ENCODE assay signal across 8 cellular contexts in the genomic region with DNA sequence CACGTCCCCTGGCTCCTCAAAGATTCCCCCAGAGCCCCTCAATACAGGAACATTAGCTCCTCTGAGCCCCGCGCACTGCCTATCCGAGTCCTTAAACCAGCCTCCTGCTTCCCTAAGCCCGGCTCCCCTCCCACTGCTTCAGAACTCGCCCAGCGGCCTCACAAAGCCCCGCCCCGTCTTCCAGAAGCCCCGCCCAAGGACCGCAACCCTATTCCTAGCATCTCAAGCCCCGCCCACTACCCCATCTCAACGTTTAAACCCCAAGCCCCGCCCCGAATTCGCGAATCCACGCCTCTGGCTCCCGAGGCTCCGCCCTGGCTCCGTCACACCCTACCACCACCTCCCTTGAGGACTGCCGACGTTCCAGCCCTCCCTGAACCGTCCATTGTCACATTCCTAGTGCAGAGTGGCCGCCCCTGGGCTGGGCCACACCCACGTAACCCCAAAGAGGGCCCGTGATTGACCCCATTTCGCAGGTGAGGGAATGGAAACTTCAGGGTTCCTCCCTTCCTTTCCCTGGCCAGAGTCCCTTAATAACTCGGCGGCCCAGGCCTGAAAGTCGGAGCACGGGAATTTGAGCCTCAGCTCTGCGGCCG. TPM values are rescaled to one million over a fixed set of nuclear protein-coding genes. Genes with fewer than 3 reads are reported as not detected.
DNase-seq lines count a peak whose midpoint lies in the region; ATAC-seq and TF ChIP-seq lines count a peak whose summit lies in the region.

No MANE protein-coding gene starts in this region.

- peak overlapping the region; percentile 94 to 95 for H3K27ac ChIP-seq in esophagus (ENCODE audit: low read depth in 2 of 2, low read length in 1 of 2)

- WGBS in esophagus, 2 donors = 3 to 4% methylated on average over 33 to 34 of the region's 34 CpGs

- ATAC-seq in GM21619 (IDR thresholded peaks at IDR 0.05; ENCODE audit: unreplicated experiment) = peak; percentile 50
- peak; percentile 67 to 70 for ATAC-seq in activated T-cell treated with anti-CD3 and anti-CD28 coated beads, Interleukin-2, amount 50 U/mL, for 4 hours

- H3K9me3 ChIP-seq in esophagus (ENCODE audit: control insufficient read depth in 2 of 2, insufficient read depth in 1 of 2, low read depth in 1 of 2, low read length in 1 of 2) = no peaks in the 10 kb centered on the region
- no peaks in the 10 kb centered on the region for H3K9me3 ChIP-seq in mucosa of stomach (ENCODE audit: control insufficient read depth, low read length)

- H3K36me3 ChIP-seq in esophagus (ENCODE audit: control insufficient read depth in 2 of 2, insufficient read depth in 2 of 2, low read length in 1 of 2) (no peaks in the 10 kb centered on the region), mucosa of stomach (ENCODE audit: control insufficient read depth, insufficient read depth, low read length) (no peaks in the 10 kb centered on the region)

- no peak for TF ChIP-seq RAD21 in Ishikawa (IDR thresholded peaks at IDR 0.05; ENCODE audit: low read depth)

- H3K27me3 Mint-ChIP-seq in activated T-cell treated with anti-CD3 and anti-CD28 coated beads, Interleukin-2, amount 50 U/mL, for 4 hours (ENCODE audit: low read depth) = no peaks in the 10 kb centered on the region

- peak overlapping the region; percentile 65 to 94 for H3K4me3 ChIP-seq in esophagus (ENCODE audit: low read depth in 1 of 2, low read length in 2 of 2)
- H3K4me3 ChIP-seq in mucosa of stomach (ENCODE audit: low read length) = peak overlapping the region; percentile 23

- no peaks in the 10 kb centered on the region for H3K36me3 Mint-ChIP-seq in activated T-cell treated with anti-CD3 and anti-CD28 coated beads, Interleukin-2, amount 50 U/mL, for 4 hours (ENCODE audit: insufficient read depth)

- peak overlapping the region; percentile 89 for H3K4me3 Mint-ChIP-seq in activated T-cell treated with anti-CD3 and anti-CD28 coated beads, Interleukin-2, amount 50 U/mL, for 4 hours

- no peaks in the 10 kb centered on the region for H3K9me3 Mint-ChIP-seq in activated T-cell treated with anti-CD3 and anti-CD28 coated beads, Interleukin-2, amount 50 U/mL, for 4 hours

- peak; percentile 28; the same call in 1 of the 2 replicates for TF ChIP-seq EP300 in Ishikawa (IDR thresholded peaks at IDR 0.05; ENCODE audit: borderline replicate concordance)

- H3K9ac ChIP-seq in mucosa of stomach (ENCODE audit: low read length) = peak overlapping the region; percentile 65

- H3K4me1 ChIP-seq in esophagus (ENCODE audit: control insufficient read depth in 2 of 2, insufficient read depth in 2 of 2, low read length in 1 of 2) (no peaks in the 10 kb centered on the region), mucosa of stomach (ENCODE audit: control insufficient read depth, insufficient read depth, low read length) (peaks cover 33% of the 10 kb centered on the region)

- H3K27me3 ChIP-seq in esophagus (ENCODE audit: control insufficient read depth in 1 of 2, insufficient read depth in 2 of 2, low read length in 2 of 2) (no peaks in the 10 kb centered on the region), mucosa of stomach (ENCODE audit: control insufficient read depth, insufficient read depth, low read length) (no peaks in the 10 kb centered on the region)

- DNase-seq in DMS 273 (lab: John Stamatoyannopoulos, UW; ENCODE audit: unreplicated experiment) (peak; percentile 96), OCI-M2 (lab: John Stamatoyannopoulos, UW; ENCODE audit: unreplicated experiment) (peak; percentile 95)
- peak; percentile 98 for DNase-seq in activated T-cell treated with anti-CD3 and anti-CD28 coated beads, Interleukin-2, amount 50 U/mL, for 4 hours
- DNase-seq in stimulated activated CD8-positive, alpha-beta memory T cell treated with anti-CD3 and anti-CD28 coated beads, Interleukin-7, amount 100 ng/mL, for 1 hour (ENCODE audit: low read depth in 2 of 2) = peak; percentile 85 to 96

- H3K4me1 Mint-ChIP-seq in activated T-cell treated with anti-CD3 and anti-CD28 coated beads, Interleukin-2, amount 50 U/mL, for 4 hours (ENCODE audit: low read depth) = peaks cover 27% of the 10 kb centered on the region

TF ChIP-seq in Ishikawa, 13 proteins besides CTCF, POLR2A, EP300 and RAD21:
- TF ChIP-seq YY1 (IDR thresholded peaks at IDR 0.05; ENCODE audit: low read depth) (peak; percentile 55; the same call in 1 of the 2 replicates), TAF1 (IDR thresholded peaks at IDR 0.05; ENCODE audit: low read depth) (no peak; the same call in 1 of the 2 replicates), TEAD4 (IDR thresholded peaks at IDR 0.05) (peak; percentile 67), ZBTB7A (IDR thresholded peaks at IDR 0.05; ENCODE audit: low read depth) (no peak; the same call in 1 of the 2 replicates), TCF12 (IDR thresholded peaks at IDR 0.05; ENCODE audit: low read depth) (peak; percentile 58), FOXM1 (IDR thresholded peaks at IDR 0.05; ENCODE audit: borderline replicate concordance, low read depth) (no peak), CREB1 (IDR thresholded peaks at IDR 0.05; ENCODE audit: low read depth) (no peak), EGR1 (IDR thresholded peaks at IDR 0.05) (peak; percentile 57; the same call in 1 of the 2 replicates), CEBPB (IDR thresholded peaks at IDR 0.05) (no peak), NFIC (IDR thresholded peaks at IDR 0.05) (no peak)
- TF ChIP-seq, protein P1, sequence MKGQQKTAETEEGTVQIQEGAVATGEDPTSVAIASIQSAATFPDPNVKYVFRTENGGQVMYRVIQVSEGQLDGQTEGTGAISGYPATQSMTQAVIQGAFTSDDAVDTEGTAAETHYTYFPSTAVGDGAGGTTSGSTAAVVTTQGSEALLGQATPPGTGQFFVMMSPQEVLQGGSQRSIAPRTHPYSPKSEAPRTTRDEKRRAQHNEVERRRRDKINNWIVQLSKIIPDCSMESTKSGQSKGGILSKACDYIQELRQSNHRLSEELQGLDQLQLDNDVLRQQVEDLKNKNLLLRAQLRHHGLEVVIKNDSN (IDR thresholded peaks at IDR 0.05) = no peak
- TF ChIP-seq, protein P2, sequence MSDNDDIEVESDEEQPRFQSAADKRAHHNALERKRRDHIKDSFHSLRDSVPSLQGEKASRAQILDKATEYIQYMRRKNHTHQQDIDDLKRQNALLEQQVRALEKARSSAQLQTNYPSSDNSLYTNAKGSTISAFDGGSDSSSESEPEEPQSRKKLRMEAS (IDR thresholded peaks at IDR 0.05) = no peak; the same call in 1 of the 2 replicates
- TF ChIP-seq, protein P3, sequence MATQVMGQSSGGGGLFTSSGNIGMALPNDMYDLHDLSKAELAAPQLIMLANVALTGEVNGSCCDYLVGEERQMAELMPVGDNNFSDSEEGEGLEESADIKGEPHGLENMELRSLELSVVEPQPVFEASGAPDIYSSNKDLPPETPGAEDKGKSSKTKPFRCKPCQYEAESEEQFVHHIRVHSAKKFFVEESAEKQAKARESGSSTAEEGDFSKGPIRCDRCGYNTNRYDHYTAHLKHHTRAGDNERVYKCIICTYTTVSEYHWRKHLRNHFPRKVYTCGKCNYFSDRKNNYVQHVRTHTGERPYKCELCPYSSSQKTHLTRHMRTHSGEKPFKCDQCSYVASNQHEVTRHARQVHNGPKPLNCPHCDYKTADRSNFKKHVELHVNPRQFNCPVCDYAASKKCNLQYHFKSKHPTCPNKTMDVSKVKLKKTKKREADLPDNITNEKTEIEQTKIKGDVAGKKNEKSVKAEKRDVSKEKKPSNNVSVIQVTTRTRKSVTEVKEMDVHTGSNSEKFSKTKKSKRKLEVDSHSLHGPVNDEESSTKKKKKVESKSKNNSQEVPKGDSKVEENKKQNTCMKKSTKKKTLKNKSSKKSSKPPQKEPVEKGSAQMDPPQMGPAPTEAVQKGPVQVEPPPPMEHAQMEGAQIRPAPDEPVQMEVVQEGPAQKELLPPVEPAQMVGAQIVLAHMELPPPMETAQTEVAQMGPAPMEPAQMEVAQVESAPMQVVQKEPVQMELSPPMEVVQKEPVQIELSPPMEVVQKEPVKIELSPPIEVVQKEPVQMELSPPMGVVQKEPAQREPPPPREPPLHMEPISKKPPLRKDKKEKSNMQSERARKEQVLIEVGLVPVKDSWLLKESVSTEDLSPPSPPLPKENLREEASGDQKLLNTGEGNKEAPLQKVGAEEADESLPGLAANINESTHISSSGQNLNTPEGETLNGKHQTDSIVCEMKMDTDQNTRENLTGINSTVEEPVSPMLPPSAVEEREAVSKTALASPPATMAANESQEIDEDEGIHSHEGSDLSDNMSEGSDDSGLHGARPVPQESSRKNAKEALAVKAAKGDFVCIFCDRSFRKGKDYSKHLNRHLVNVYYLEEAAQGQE (IDR thresholded peaks at IDR 0.05; ENCODE audit: low read depth) = no peak

RNA-seq across cellular contexts. Expression of a gene that starts 0.6 kb away (rescaled TPM):
- total RNA-seq in activated T-cell treated with anti-CD3 and anti-CD28 coated beads, Interleukin-2, amount 50 U/mL, for 4 hours = 10 to 100 TPM; 41.3 to 59.7 (median 47.7) TPM
- polyA plus RNA-seq in esophagus = 10 to 100 TPM; 23.6 to 40.2 TPM

Comparison
In these comparisons a context has a peak if more than half of its experiments do, and no peak if none do; other contexts are left out.
1. Peak in every context shown above with its lines: DNase-seq, ATAC-seq, H3K4me3 ChIP-seq and H3K27ac ChIP-seq.